In genomic region chr15:63025460-63025859, GRCh38 we compare ENCODE assay signal across 21 cellular contexts. TPM values are rescaled to one million over a fixed set of nuclear protein-coding genes. Genes with fewer than 3 reads are reported as not detected.
DNase-seq lines count a peak whose midpoint lies in the region; TF ChIP-seq lines count a peak whose summit lies in the region.
"Had no signal": no experiment of that assay in that cellular context is flagged by ENCODE, and none has a peak within 500 bp of the region (broad histone marks: within the 10 kb centered on the region; RNA-seq: fewer than 3 reads in every experiment).

No MANE protein-coding gene starts in this region.

- peak overlapping the region; percentile 6 for H3K14ac ChIP-seq in trophoblast cell (ENCODE audit: low read length)

- peaks cover 3% of the 10 kb centered on the region for H3K4me1 Mint-ChIP-seq in endothelial cell (ENCODE audit: unreplicated experiment)
- H3K4me1 Mint-ChIP-seq: stimulated activated effector memory CD8-positive, alpha-beta T cell treated with anti-CD3 and anti-CD28 coated beads, Interleukin-12 subunit alpha, Interleukin-12 subunit beta, amount 100 ng/mL, for 72 hours had no signal

- no peak overlapping the region for H3K23ac ChIP-seq in trophoblast cell (ENCODE audit: low read length)

- H4K12ac ChIP-seq in trophoblast cell (ENCODE audit: low read depth, low read length), result no peak overlapping the region

- TF ChIP-seq CTCF in GM12875 (IDR thresholded peaks at IDR 0.05; ENCODE audit: borderline replicate concordance, insufficient read depth, low read depth, low read length) (0 out of 2 replicates have a peak, but pooled peaks have one; percentile 3), endothelial cell (IDR thresholded peaks at IDR 0.05; ENCODE audit: unreplicated experiment) (no peak)

- peak overlapping the region; percentile 48 for H2BK12ac ChIP-seq in trophoblast cell (ENCODE audit: low read length)

- peak overlapping the region; percentile 25 for H3K18ac ChIP-seq in trophoblast cell (ENCODE audit: low read length)

- WGBS in trophoblast cell (ENCODE audit: extremely low coverage, insufficient coverage, insufficient read length), result no CpG with 5 or more reads among the region's 6 CpGs

- H3K27me3 ChIP-seq in trophoblast cell (ENCODE audit: insufficient read depth, low read length), result no peaks in the 10 kb centered on the region
- H3K27me3 ChIP-seq: suprapubic skin, vagina had no signal

- H3K9me3 ChIP-seq in trophoblast cell (ENCODE audit: insufficient read depth, low read depth, low read length), result no peaks in the 10 kb centered on the region
- H3K9me3 ChIP-seq: lower lobe of right lung, psoas muscle, suprapubic skin, vagina had no signal

- peak overlapping the region; percentile 67 for H2AK5ac ChIP-seq in trophoblast cell (ENCODE audit: low read length)

- H4K91ac ChIP-seq in trophoblast cell (ENCODE audit: low read depth, low read length), result peak overlapping the region; percentile 32

- DNase-seq in MV-4-11 (lab: John Stamatoyannopoulos, UW) (peak; percentile 38), SK-N-DZ (ENCODE audit: low spot score) (peak; percentile 27), trophoblast cell (peak in 1 of 2 donors; percentile 70), endothelial cell (ENCODE audit: low spot score) (no peak), GM03348 (ENCODE audit: low spot score) (no peak), KG1 (lab: John Stamatoyannopoulos, UW) (no peak)
- DNase-seq: activated CD4-positive, alpha-beta T cell treated with anti-CD3 and anti-CD28 coated beads for 48 hours; activated naive CD4-positive, alpha-beta T cell treated with Interleukin-2 at 50 U/mL for 16 hours; activated T-cell treated with anti-CD3 and anti-CD28 coated beads, Interleukin-2, amount 50 U/mL, for 48 hours; DMS79; kidney; lower lobe of right lung; NCI-H1436; NCI-H510A; psoas muscle; SW 1271 had no signal

- H3K4me3 ChIP-seq in GM12875 (ENCODE audit: low read depth, low read length) (no peak overlapping the region), trophoblast cell (ENCODE audit: low read depth, low read length) (no peak overlapping the region)
- H3K4me3 ChIP-seq: lower lobe of right lung, psoas muscle, suprapubic skin, vagina had no signal

- no peak overlapping the region for H3K4me2 ChIP-seq in trophoblast cell (ENCODE audit: low read length)

- H3K79me2 ChIP-seq in trophoblast cell (ENCODE audit: control insufficient read depth, insufficient read depth, low read length, poor library complexity), result peaks cover 1% of the 10 kb centered on the region

- H3K27ac ChIP-seq in trophoblast cell (ENCODE audit: low read depth, low read length), result no peak overlapping the region
- H3K27ac ChIP-seq: lower lobe of right lung, psoas muscle, suprapubic skin, vagina had no signal

- H3K36me3 ChIP-seq in trophoblast cell (ENCODE audit: control insufficient read depth in 1 of 2, insufficient read depth in 2 of 2, low read length in 2 of 2), result no peaks in the 10 kb centered on the region
- H3K36me3 ChIP-seq: lower lobe of right lung, suprapubic skin, vagina had no signal

- no peak overlapping the region for H2AFZ ChIP-seq in trophoblast cell (ENCODE audit: insufficient read depth, low read length, poor library complexity)

- no peak overlapping the region for H3K4me3 Mint-ChIP-seq in endothelial cell (ENCODE audit: unreplicated experiment)
- H3K4me3 Mint-ChIP-seq: neural crest cell; stimulated activated effector memory CD8-positive, alpha-beta T cell treated with anti-CD3 and anti-CD28 coated beads, Interleukin-12 subunit alpha, Interleukin-12 subunit beta, amount 100 ng/mL, for 72 hours had no signal

- no peak overlapping the region for H4K8ac ChIP-seq in trophoblast cell (ENCODE audit: low read depth, low read length)

- peaks cover 1% of the 10 kb centered on the region for H3K27me3 Mint-ChIP-seq in endothelial cell (ENCODE audit: unreplicated experiment)

- H3K4ac ChIP-seq in trophoblast cell (ENCODE audit: low read depth, low read length), result no peak overlapping the region

- H3K9ac ChIP-seq in trophoblast cell (ENCODE audit: low read length), result no peak overlapping the region

- peaks cover 16 to 26% of the 10 kb centered on the region in 2 experiments for H3K4me1 ChIP-seq in trophoblast cell (ENCODE audit: control insufficient read depth in 1 of 2, insufficient read depth in 2 of 2, low read length in 2 of 2)
- H3K4me1 ChIP-seq: vagina had no signal

- no peak overlapping the region for H3K27ac Mint-ChIP-seq in endothelial cell (ENCODE audit: unreplicated experiment)
- H3K27ac Mint-ChIP-seq: stimulated activated effector memory CD8-positive, alpha-beta T cell treated with anti-CD3 and anti-CD28 coated beads, Interleukin-12 subunit alpha, Interleukin-12 subunit beta, amount 100 ng/mL, for 72 hours had no signal

- no peaks in the 10 kb centered on the region for H3K9me3 Mint-ChIP-seq in endothelial cell (ENCODE audit: unreplicated experiment)
- H3K9me3 Mint-ChIP-seq: stimulated activated effector memory CD8-positive, alpha-beta T cell treated with anti-CD3 and anti-CD28 coated beads, Interleukin-12 subunit alpha, Interleukin-12 subunit beta, amount 100 ng/mL, for 72 hours had no signal

- H3K79me1 ChIP-seq in trophoblast cell (ENCODE audit: low read length), result peaks cover 40% of the 10 kb centered on the region

- H2BK120ac ChIP-seq in trophoblast cell (ENCODE audit: insufficient read depth, low read length, poor library complexity), result peak overlapping the region; percentile 10

- H3K36me3 Mint-ChIP-seq in endothelial cell (ENCODE audit: low read depth, unreplicated experiment), result no peaks in the 10 kb centered on the region
- H3K36me3 Mint-ChIP-seq: stimulated activated effector memory CD8-positive, alpha-beta T cell treated with anti-CD3 and anti-CD28 coated beads, Interleukin-12 subunit alpha, Interleukin-12 subunit beta, amount 100 ng/mL, for 72 hours had no signal

- H2BK5ac ChIP-seq in trophoblast cell (ENCODE audit: low read depth, low read length, poor library complexity), result no peak overlapping the region

RNA-seq across cellular contexts. Expression of gene TPM1, which starts 17.1 kb away (rescaled TPM):
- polyA plus RNA-seq in SK-N-DZ (2014; cell fraction: cytosol; rRNA removed), result 151 and 160 TPM in 2 replicates
- polyA plus RNA-seq in SK-N-DZ (2014; cell fraction: nucleus; rRNA removed), result 148 and 158 TPM in 2 replicates
- 3,520 and 3,660 TPM in 2 replicates for polyA plus RNA-seq in trophoblast cell (2013)
- 106 TPM for total RNA-seq in endothelial cell (ENCODE audit: unreplicated experiment)

Comparison
In these comparisons a context has a peak if more than half of its experiments do, and no peak if none do; other contexts are left out.
1. DNase-seq: peak in MV-4-11 (single experiment) and SK-N-DZ (single experiment); none in endothelial cell (single experiment), GM03348 (single experiment) and KG1 (single experiment).